In the genomic region with DNA sequence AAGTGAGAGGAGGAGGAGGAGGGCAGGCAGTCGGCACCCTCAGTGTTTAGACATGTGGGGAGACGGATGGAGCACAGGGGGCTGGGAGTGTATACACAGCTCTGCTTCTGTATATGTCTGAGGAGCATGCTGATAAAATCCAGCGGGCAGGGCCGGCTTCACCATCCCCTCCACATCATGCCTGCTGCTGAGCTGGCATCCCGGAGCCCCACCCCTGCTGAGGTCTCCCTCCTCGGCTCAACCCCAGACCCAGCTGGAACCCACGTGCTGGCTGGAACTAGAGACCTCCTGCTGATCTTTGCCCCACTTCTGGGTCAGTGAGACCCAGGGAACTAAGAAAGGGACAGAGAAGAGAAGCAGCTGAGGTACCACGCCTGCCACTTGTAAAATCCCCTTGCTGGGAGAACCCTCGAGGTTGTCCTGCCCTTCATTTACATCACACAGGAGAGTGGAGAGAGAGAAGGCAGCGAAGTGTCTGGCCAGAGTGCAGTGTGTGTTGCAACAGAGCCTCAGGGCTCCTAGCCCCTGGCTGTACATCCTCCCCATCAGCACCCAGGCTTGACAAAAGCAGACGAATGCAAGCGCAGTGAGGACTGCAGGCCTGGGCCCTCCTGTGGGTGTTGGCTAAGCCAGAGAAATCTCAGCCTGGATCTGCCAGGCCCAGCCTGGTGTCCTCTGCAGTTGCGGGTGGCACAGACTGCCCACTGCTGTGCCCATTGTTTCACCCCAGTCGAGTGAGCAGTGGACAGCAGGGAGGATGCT, we compare ENCODE assay signal across 1 cellular context.
TF ChIP-seq lines count a peak whose summit lies in the region.

No MANE protein-coding gene starts in this region.

TF ChIP-seq in WTC11, 78 proteins besides CTCF, POLR2A, EP300 and RAD21 (continued from another document):
- no peak for TF ChIP-seq ZNF425 (CRISPR knock-in tag; conservative IDR thresholded peaks at IDR 0.05)
- TF ChIP-seq, protein P1, sequence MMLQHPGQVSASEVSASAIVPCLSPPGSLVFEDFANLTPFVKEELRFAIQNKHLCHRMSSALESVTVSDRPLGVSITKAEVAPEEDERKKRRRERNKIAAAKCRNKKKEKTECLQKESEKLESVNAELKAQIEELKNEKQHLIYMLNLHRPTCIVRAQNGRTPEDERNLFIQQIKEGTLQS (CRISPR knock-in tag; conservative IDR thresholded peaks at IDR 0.05), result no peak
- TF ChIP-seq, protein P2, sequence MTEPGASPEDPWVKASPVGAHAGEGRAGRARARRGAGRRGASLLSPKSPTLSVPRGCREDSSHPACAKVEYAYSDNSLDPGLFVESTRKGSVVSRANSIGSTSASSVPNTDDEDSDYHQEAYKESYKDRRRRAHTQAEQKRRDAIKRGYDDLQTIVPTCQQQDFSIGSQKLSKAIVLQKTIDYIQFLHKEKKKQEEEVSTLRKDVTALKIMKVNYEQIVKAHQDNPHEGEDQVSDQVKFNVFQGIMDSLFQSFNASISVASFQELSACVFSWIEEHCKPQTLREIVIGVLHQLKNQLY (CRISPR knock-in tag; IDR thresholded peaks at IDR 0.05), result no peak
- no peak for TF ChIP-seq ZBTB43 (CRISPR knock-in tag; IDR thresholded peaks at IDR 0.05)
- TF ChIP-seq, protein P3, sequence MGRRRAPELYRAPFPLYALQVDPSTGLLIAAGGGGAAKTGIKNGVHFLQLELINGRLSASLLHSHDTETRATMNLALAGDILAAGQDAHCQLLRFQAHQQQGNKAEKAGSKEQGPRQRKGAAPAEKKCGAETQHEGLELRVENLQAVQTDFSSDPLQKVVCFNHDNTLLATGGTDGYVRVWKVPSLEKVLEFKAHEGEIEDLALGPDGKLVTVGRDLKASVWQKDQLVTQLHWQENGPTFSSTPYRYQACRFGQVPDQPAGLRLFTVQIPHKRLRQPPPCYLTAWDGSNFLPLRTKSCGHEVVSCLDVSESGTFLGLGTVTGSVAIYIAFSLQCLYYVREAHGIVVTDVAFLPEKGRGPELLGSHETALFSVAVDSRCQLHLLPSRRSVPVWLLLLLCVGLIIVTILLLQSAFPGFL (CRISPR knock-in tag; IDR thresholded peaks at IDR 0.05; ENCODE audit: borderline replicate concordance), result no peak
